ENCODE assay signal across 1 cellular context in the genomic region with DNA sequence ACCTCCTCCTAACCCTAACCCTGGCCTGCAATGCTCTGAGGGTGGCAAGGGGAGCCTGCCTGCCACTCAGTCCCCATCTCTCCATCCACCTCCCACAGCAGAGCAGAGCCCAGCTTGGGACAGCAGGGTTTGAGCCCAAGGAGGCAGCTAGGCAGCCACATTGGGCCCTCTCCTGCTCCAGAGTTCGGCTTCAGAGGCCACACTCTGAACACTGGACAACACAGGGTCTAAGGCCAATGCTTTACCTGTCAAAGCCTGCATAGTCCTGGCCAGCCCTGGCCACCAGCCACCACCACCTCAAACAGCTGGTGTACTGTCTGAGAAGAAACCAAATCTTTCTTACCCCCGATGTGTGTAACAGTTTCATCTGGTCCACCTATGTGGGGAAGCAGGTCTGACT.
TF ChIP-seq lines count a peak whose summit lies in the region.

No MANE protein-coding gene starts in this region.

TF ChIP-seq in H1, 55 proteins besides CTCF, POLR2A, EP300 and RAD21:
- TF ChIP-seq BRCA1 (IDR thresholded peaks at IDR 0.05; ENCODE audit: low read depth, low read length): no peak
- no peak for TF ChIP-seq POLR2AphosphoS5 (IDR thresholded peaks at IDR 0.05; ENCODE audit: low read depth, low read length)
- no peak for TF ChIP-seq CHD1 (IDR thresholded peaks at IDR 0.05; ENCODE audit: low read depth, low read length)
- no peak for TF ChIP-seq CTBP2 (IDR thresholded peaks at IDR 0.05; ENCODE audit: borderline replicate concordance, insufficient read depth, insufficient read length, low read length)
- TF ChIP-seq CEBPB (IDR thresholded peaks at IDR 0.05; ENCODE audit: low read depth, low read length): no peak
- TF ChIP-seq JUND (IDR thresholded peaks at IDR 0.05; ENCODE audit: low read length): no peak
- no peak for TF ChIP-seq YY1 (IDR thresholded peaks at IDR 0.05; ENCODE audit: low read depth, low read length)
- TF ChIP-seq EZH2 (IDR thresholded peaks at IDR 0.05; ENCODE audit: low read depth, low read length, severe bottlenecking): no peak
- TF ChIP-seq MAX (IDR thresholded peaks at IDR 0.05): no peak
- no peak for TF ChIP-seq ZNF274 (IDR thresholded peaks at IDR 0.05; ENCODE audit: borderline replicate concordance, extremely low read depth, low read length)
- TF ChIP-seq BACH1 (IDR thresholded peaks at IDR 0.05; ENCODE audit: low read length): no peak
- no peak for TF ChIP-seq NRF1 (IDR thresholded peaks at IDR 0.05; ENCODE audit: low read depth, low read length)
- no peak for TF ChIP-seq SIN3A (conservative IDR thresholded peaks at IDR 0.05 in 1 of 2, IDR thresholded peaks at IDR 0.05 in 1 of 2; ENCODE audit: low read depth in 1 of 2, low read length in 2 of 2)
- TF ChIP-seq, protein P1, sequence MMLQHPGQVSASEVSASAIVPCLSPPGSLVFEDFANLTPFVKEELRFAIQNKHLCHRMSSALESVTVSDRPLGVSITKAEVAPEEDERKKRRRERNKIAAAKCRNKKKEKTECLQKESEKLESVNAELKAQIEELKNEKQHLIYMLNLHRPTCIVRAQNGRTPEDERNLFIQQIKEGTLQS (IDR thresholded peaks at IDR 0.05; ENCODE audit: insufficient read depth, low read depth, low read length): no peak
